1 cellular context compared by ENCODE assay signal in the genomic region with DNA sequence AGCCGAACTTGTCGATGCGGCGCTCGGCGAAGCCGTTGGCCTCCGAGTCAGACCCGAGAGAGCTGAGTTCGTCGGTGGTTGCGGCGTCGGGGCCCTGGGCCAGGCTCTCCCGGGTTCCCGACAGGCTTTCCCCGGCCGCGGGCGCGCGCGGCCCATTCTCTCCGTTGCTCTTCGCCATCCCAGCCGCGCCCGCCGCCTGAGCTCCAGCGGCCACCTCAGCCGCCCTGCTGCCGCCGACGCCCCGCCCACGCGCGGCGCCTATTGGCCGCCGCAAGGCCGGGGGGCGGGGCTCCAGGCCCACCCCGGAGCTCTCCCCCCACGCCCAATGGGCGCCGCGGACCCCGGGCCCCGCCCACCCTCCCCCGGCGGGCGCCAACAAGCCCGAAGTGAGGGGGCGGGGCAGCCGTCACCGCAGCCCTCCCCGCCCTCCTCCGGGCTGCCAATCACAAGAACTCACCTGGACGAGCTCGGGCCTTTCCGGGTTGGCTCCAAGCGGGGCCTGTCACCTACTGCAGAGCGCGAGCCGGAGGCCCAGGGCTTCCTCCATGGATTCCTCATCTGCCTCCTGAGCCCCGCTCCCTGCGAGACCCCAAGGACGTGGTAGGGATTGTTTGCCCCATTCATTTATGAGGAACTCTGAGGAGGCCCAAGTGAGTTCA.
TF ChIP-seq lines count a peak whose summit lies in the region.

A gene with protein sequence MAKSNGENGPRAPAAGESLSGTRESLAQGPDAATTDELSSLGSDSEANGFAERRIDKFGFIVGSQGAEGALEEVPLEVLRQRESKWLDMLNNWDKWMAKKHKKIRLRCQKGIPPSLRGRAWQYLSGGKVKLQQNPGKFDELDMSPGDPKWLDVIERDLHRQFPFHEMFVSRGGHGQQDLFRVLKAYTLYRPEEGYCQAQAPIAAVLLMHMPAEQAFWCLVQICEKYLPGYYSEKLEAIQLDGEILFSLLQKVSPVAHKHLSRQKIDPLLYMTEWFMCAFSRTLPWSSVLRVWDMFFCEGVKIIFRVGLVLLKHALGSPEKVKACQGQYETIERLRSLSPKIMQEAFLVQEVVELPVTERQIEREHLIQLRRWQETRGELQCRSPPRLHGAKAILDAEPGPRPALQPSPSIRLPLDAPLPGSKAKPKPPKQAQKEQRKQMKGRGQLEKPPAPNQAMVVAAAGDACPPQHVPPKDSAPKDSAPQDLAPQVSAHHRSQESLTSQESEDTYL (minus strand): TSS at position 238 of the 659 bp plus-strand sequence. CDS start 60 bp downstream, at position 178.

TF ChIP-seq in GM23338, 12 proteins besides CTCF, POLR2A, EP300 and RAD21:
- TF ChIP-seq CREB1 (CRISPR knock-in tag; IDR thresholded peaks at IDR 0.05; ENCODE audit: low read depth) (no peak), EZH2phosphoT487 (IDR thresholded peaks at IDR 0.05; ENCODE audit: unreplicated experiment) (no peak), ZNF462 (CRISPR knock-in tag; IDR thresholded peaks at IDR 0.05) (no peak), EZH2 (IDR thresholded peaks at IDR 0.05; ENCODE audit: low read depth, unreplicated experiment) (no peak), NANOG (IDR thresholded peaks at IDR 0.05; ENCODE audit: borderline replicate concordance) (no peak), JUNB (IDR thresholded peaks at IDR 0.05; ENCODE audit: unreplicated experiment) (no peak), POLR2AphosphoS5 (IDR thresholded peaks at IDR 0.05; ENCODE audit: low read depth) (no peak; the same call in 1 of the 2 replicates), ZNF331 (CRISPR knock-in tag; IDR thresholded peaks at IDR 0.05; ENCODE audit: low read depth) (no peak), REST (IDR thresholded peaks at IDR 0.05; ENCODE audit: unreplicated experiment) (no peak), STAT1 (IDR thresholded peaks at IDR 0.05; ENCODE audit: unreplicated experiment) (no peak), ZNF114 (CRISPR knock-in tag; IDR thresholded peaks at IDR 0.05) (no peak)
- TF ChIP-seq, protein P1, sequence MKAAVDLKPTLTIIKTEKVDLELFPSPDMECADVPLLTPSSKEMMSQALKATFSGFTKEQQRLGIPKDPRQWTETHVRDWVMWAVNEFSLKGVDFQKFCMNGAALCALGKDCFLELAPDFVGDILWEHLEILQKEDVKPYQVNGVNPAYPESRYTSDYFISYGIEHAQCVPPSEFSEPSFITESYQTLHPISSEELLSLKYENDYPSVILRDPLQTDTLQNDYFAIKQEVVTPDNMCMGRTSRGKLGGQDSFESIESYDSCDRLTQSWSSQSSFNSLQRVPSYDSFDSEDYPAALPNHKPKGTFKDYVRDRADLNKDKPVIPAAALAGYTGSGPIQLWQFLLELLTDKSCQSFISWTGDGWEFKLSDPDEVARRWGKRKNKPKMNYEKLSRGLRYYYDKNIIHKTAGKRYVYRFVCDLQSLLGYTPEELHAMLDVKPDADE (IDR thresholded peaks at IDR 0.05), result no peak
